In genomic region chr18:63234839-63235238, GRCh38 we compare ENCODE assay signal across 15 cellular contexts.
A peak's percentile ranks its signal among the peaks of the same experiment; 100 is the strongest.
DNase-seq lines count a peak whose midpoint lies in the region; ATAC-seq and TF ChIP-seq lines count a peak whose summit lies in the region.
"Had no signal": no experiment of that assay in that cellular context is flagged by ENCODE, and none has a peak within 500 bp of the region (broad histone marks: within the 10 kb centered on the region; RNA-seq: fewer than 3 reads in every experiment).

No MANE protein-coding gene starts in this region.

- ATAC-seq in SK-N-SH treated with all-trans-retinoic acid at 6 μM for 48 hours, result no peak; the same call in 2 of the 3 replicates
- ATAC-seq in GM21423 (IDR thresholded peaks at IDR 0.05; ENCODE audit: unreplicated experiment), result peak; percentile 51
- ATAC-seq in activated naive CD8-positive, alpha-beta T cell treated with anti-CD3 and anti-CD28 coated beads, Interleukin-2, amount 50 U/mL, for 24 hours, result peak; percentile 52
- ATAC-seq in natural killer cell treated with Interleukin-12 subunit alpha and Interleukin-12 subunit beta and Interleukin-15 and Interleukin-18, amount 100 ng/mL, for 72 hours, result no peak
- ATAC-seq in Right ventricle myocardium inferior, result no peak

- H3K36me3 ChIP-seq in SK-N-SH (replicated peaks in 1 of 2; ENCODE audit: control insufficient read depth in 1 of 2, insufficient read depth in 2 of 2, low read length in 1 of 2), result no peaks in the 10 kb centered on the region
- H3K36me3 ChIP-seq: esophagus muscularis mucosa, ovary had no signal

- POLR2A ChIA-PET in SK-N-SH (lab: Yijun Ruan, JAX), result no interaction called here

- H3K27me3 ChIP-seq in SK-N-SH (ENCODE audit: insufficient read depth), result no peaks in the 10 kb centered on the region
- H3K27me3 ChIP-seq: BLaER1 treated with 17β-estradiol and CSF1 and Interleukin-3, amounts not matched to agents 10 nM and 100 nM; esophagus muscularis mucosa; ovary had no signal

- peaks cover 4% of the 10 kb centered on the region for H3F3A ChIP-seq in SK-N-SH (replicated peaks; ENCODE audit: insufficient read depth)

- intact Hi-C loops in Right ventricle myocardium inferior (cut with DNase I), result loop anchor here (5.0 kb wide), 1 partner anchor 77 kb away; no protein-coding TSS in a partner anchor

- no peaks in the 10 kb centered on the region for H3K9me3 ChIP-seq in SK-N-SH
- H3K9me3 ChIP-seq: esophagus muscularis mucosa, ovary had no signal

- peaks cover 54% of the 10 kb centered on the region for H3K36me3 Mint-ChIP-seq in activated naive CD8-positive, alpha-beta T cell treated with anti-CD3 and anti-CD28 coated beads, Interleukin-2, amount 50 U/mL, for 24 hours (ENCODE audit: low read depth)
- peaks cover 10% of the 10 kb centered on the region for H3K36me3 Mint-ChIP-seq in natural killer cell treated with Interleukin-12 subunit alpha and Interleukin-12 subunit beta and Interleukin-15 and Interleukin-18, amount 100 ng/mL, for 72 hours

- H3K9me3 Mint-ChIP-seq in activated naive CD8-positive, alpha-beta T cell treated with anti-CD3 and anti-CD28 coated beads, Interleukin-2, amount 50 U/mL, for 24 hours, result peaks cover 22% of the 10 kb centered on the region
- no peaks in the 10 kb centered on the region for H3K9me3 Mint-ChIP-seq in natural killer cell treated with Interleukin-12 subunit alpha and Interleukin-12 subunit beta and Interleukin-15 and Interleukin-18, amount 100 ng/mL, for 72 hours

- TF ChIP-seq CTCF in SK-N-SH (IDR thresholded peaks at IDR 0.05), result no peak

- H3K4me1 Mint-ChIP-seq in activated naive CD8-positive, alpha-beta T cell treated with anti-CD3 and anti-CD28 coated beads, Interleukin-2, amount 50 U/mL, for 24 hours, result peaks cover 82% of the 10 kb centered on the region
- H3K4me1 Mint-ChIP-seq in natural killer cell treated with Interleukin-12 subunit alpha and Interleukin-12 subunit beta and Interleukin-15 and Interleukin-18, amount 100 ng/mL, for 72 hours (ENCODE audit: low read depth in 2 of 2), result peaks cover 40 to 43% of the 10 kb centered on the region in 2 donors

- CTCF ChIA-PET in SK-N-SH (lab: Yijun Ruan, JAX), result no interaction called here

- no peak overlapping the region for H3K4me3 ChIP-seq in SK-N-SH (ENCODE audit: low read depth in 2 of 2, low read length in 1 of 2)
- H3K4me3 ChIP-seq: BLaER1 treated with 17β-estradiol and CSF1 and Interleukin-3, amounts not matched to agents 10 nM and 100 nM; coronary artery; esophagus muscularis mucosa; ovary had no signal

- DNase-seq in SK-N-SH, result no peak
- DNase-seq in activated naive CD8-positive, alpha-beta T cell treated with anti-CD3 and anti-CD28 coated beads, Interleukin-2, amount 50 U/mL, for 24 hours, result no peak
- DNase-seq in natural killer cell treated with Interleukin-12 subunit alpha and Interleukin-12 subunit beta and Interleukin-15 and Interleukin-18, amount 100 ng/mL, for 72 hours (ENCODE audit: low spot score), result no peak
- no peak for DNase-seq in SHP77 treated with DMSO at 0.1 percent for 48 hours (lab: John Stamatoyannopoulos, UW)
- no peak for DNase-seq in Right ventricle myocardium inferior (ENCODE audit: missing footprints)
- DNase-seq in HCEC 1CT, result no peak
- DNase-seq: midbrain, ovary, T-helper 9 cell had no signal

- H3K27me3 Mint-ChIP-seq in activated naive CD8-positive, alpha-beta T cell treated with anti-CD3 and anti-CD28 coated beads, Interleukin-2, amount 50 U/mL, for 24 hours, result no peaks in the 10 kb centered on the region
- no peaks in the 10 kb centered on the region for H3K27me3 Mint-ChIP-seq in natural killer cell treated with Interleukin-12 subunit alpha and Interleukin-12 subunit beta and Interleukin-15 and Interleukin-18, amount 100 ng/mL, for 72 hours

- peak overlapping the region; percentile 90 for H3K27ac Mint-ChIP-seq in activated naive CD8-positive, alpha-beta T cell treated with anti-CD3 and anti-CD28 coated beads, Interleukin-2, amount 50 U/mL, for 24 hours
- H3K27ac Mint-ChIP-seq in natural killer cell treated with Interleukin-12 subunit alpha and Interleukin-12 subunit beta and Interleukin-15 and Interleukin-18, amount 100 ng/mL, for 72 hours, result peak overlapping the region; percentile 36 to 73

- no peaks in the 10 kb centered on the region for H4K20me1 ChIP-seq in SK-N-SH (ENCODE audit: insufficient read depth)

- no peaks in the 10 kb centered on the region for H3K9me2 ChIP-seq in SK-N-SH

- H2AFZ ChIP-seq in SK-N-SH (ENCODE audit: low read depth), result peak overlapping the region; percentile 7; the same call in 1 of the 2 replicates

- peaks cover 0 to 6% of the 10 kb centered on the region in 2 experiments; a peak in 2 of 4 replicates for H3K4me1 ChIP-seq in SK-N-SH (ENCODE audit: control insufficient read depth in 1 of 2, insufficient read depth in 2 of 2, low read depth in 1 of 2, low read length in 1 of 2)

- no peak overlapping the region for H3K9ac ChIP-seq in SK-N-SH
- H3K9ac ChIP-seq: BLaER1 treated with 17β-estradiol and CSF1 and Interleukin-3, amounts not matched to agents 10 nM and 100 nM had no signal

- TF ChIP-seq RAD21 in SK-N-SH (IDR thresholded peaks at IDR 0.05; ENCODE audit: low read length), result no peak

- no peak overlapping the region for H3K4me2 ChIP-seq in SK-N-SH

- TF ChIP-seq EP300 in SK-N-SH (IDR thresholded peaks at IDR 0.05; ENCODE audit: borderline replicate concordance in 1 of 2, low read depth in 1 of 2, low read length in 1 of 2), result no peak

- no peak overlapping the region for H3K27ac ChIP-seq in SK-N-SH (ENCODE audit: low read depth in 2 of 2, low read length in 1 of 2)
- H3K27ac ChIP-seq: 22Rv1, coronary artery, ovary had no signal

- H3K79me2 ChIP-seq in SK-N-SH (ENCODE audit: insufficient read depth), result no peaks in the 10 kb centered on the region

- WGBS in SK-N-SH (ENCODE audit: low lambda C conversion rate), result 42% methylated on average over 3 of the region's 3 CpGs

- peak overlapping the region; percentile 16 for H3K4me3 Mint-ChIP-seq in activated naive CD8-positive, alpha-beta T cell treated with anti-CD3 and anti-CD28 coated beads, Interleukin-2, amount 50 U/mL, for 24 hours
- H3K4me3 Mint-ChIP-seq in natural killer cell treated with Interleukin-12 subunit alpha and Interleukin-12 subunit beta and Interleukin-15 and Interleukin-18, amount 100 ng/mL, for 72 hours, result peak overlapping the region; percentile 48

TF ChIP-seq in SK-N-SH, 30 proteins besides CTCF, POLR2A, EP300 and RAD21:
- TF ChIP-seq FOXM1 (IDR thresholded peaks at IDR 0.05; ENCODE audit: low read depth) (no peak), CHD2 (IDR thresholded peaks at IDR 0.05; ENCODE audit: low read length, partially characterized antibody) (no peak), PBX3 (IDR thresholded peaks at IDR 0.05) (0 out of 2 replicates have a peak, but pooled peaks have one; percentile 19), POLR2AphosphoS5 (IDR thresholded peaks at IDR 0.05; ENCODE audit: low read depth, low read length) (no peak), RCOR1 (IDR thresholded peaks at IDR 0.05; ENCODE audit: low read length) (no peak), RFX5 (IDR thresholded peaks at IDR 0.05; ENCODE audit: low read length) (no peak), TCF12 (IDR thresholded peaks at IDR 0.05) (peak; percentile 52)

TF ChIP-seq in SK-N-SH treated with all-trans-retinoic acid at 6 μM for 48 hours, 23 proteins besides CTCF, POLR2A, EP300 and RAD21:
- TF ChIP-seq ZNF8 (CRISPR knock-in tag; IDR thresholded peaks at IDR 0.05) (no peak), OSR1 (CRISPR knock-in tag; IDR thresholded peaks at IDR 0.05) (no peak), ZFP3 (CRISPR knock-in tag; IDR thresholded peaks at IDR 0.05) (no peak), CSDC2 (CRISPR knock-in tag; IDR thresholded peaks at IDR 0.05) (no peak), PPARA (CRISPR knock-in tag; IDR thresholded peaks at IDR 0.05; ENCODE audit: borderline replicate concordance) (no peak), TSHZ2 (CRISPR knock-in tag; IDR thresholded peaks at IDR 0.05) (no peak), TOX (CRISPR knock-in tag; IDR thresholded peaks at IDR 0.05; ENCODE audit: borderline replicate concordance) (no peak), CREB5 (CRISPR knock-in tag; IDR thresholded peaks at IDR 0.05; ENCODE audit: low read depth) (no peak), ZNF70 (CRISPR knock-in tag; IDR thresholded peaks at IDR 0.05) (no peak)

Comparison
In these comparisons a context has a peak if more than half of its experiments do, and no peak if none do; other contexts are left out.
1. ATAC-seq: peak in GM21423 (single experiment) and activated naive CD8-positive, alpha-beta T cell treated with anti-CD3 and anti-CD28 coated beads, Interleukin-2, amount 50 U/mL, for 24 hours (single experiment); none in SK-N-SH treated with all-trans-retinoic acid at 6 μM for 48 hours (single experiment), natural killer cell treated with Interleukin-12 subunit alpha and Interleukin-12 subunit beta and Interleukin-15 and Interleukin-18, amount 100 ng/mL, for 72 hours (0 of 2) and Right ventricle myocardium inferior (single experiment).